In genomic region chrX:136192135-136192534, GRCh38 we compare ENCODE assay signal across 18 cellular contexts. TPM values are rescaled to one million over a fixed set of nuclear protein-coding genes. Genes with fewer than 3 reads are reported as not detected.
DNase-seq lines count a peak whose midpoint lies in the region; ATAC-seq and TF ChIP-seq lines count a peak whose summit lies in the region.
"Had no signal": no experiment of that assay in that cellular context is flagged by ENCODE, and none has a peak within 500 bp of the region (broad histone marks: within the 10 kb centered on the region; RNA-seq: fewer than 3 reads in every experiment).

No MANE protein-coding gene starts in this region.

- intact Hi-C loops in activated CD4-positive, alpha-beta T cell treated with anti-CD3 and anti-CD28 coated beads, Interleukin-2, amount 10 ng/mL, durations not matched to agents 24 days and 14 days (cut with micrococcal nuclease) = no loop called here
- intact Hi-C loops in activated CD4-positive, alpha-beta memory T cell treated with anti-CD3 and anti-CD28 coated beads for 36 hours (cut with micrococcal nuclease) = no loop called here
- intact Hi-C loops in esophagus squamous epithelium (cut with DNase I) = no loop called here

- peaks cover 5% of the 10 kb centered on the region for H3K9me3 Mint-ChIP-seq in activated CD4-positive, alpha-beta T cell treated with anti-CD3 and anti-CD28 coated beads, Interleukin-2, amount 10 ng/mL, durations not matched to agents 24 days and 14 days
- H3K9me3 Mint-ChIP-seq in activated CD4-positive, alpha-beta memory T cell treated with anti-CD3 and anti-CD28 coated beads for 36 hours = no peaks in the 10 kb centered on the region
- no peaks in the 10 kb centered on the region for H3K9me3 Mint-ChIP-seq in stimulated activated effector memory CD8-positive, alpha-beta T cell treated with anti-CD3 and anti-CD28 coated beads, Interleukin-12 subunit alpha, Interleukin-12 subunit beta, amount 100 ng/mL, for 72 hours

- H3K4me3 ChIP-seq in esophagus squamous epithelium = no peak overlapping the region
- H3K4me3 ChIP-seq: GM12878, HAP-1, SJCRH30 had no signal

- peaks cover 41% of the 10 kb centered on the region for H3K4me1 Mint-ChIP-seq in activated CD4-positive, alpha-beta T cell treated with anti-CD3 and anti-CD28 coated beads, Interleukin-2, amount 10 ng/mL, durations not matched to agents 24 days and 14 days
- H3K4me1 Mint-ChIP-seq in activated CD4-positive, alpha-beta memory T cell treated with anti-CD3 and anti-CD28 coated beads for 36 hours (ENCODE audit: low read depth) = peaks cover 43% of the 10 kb centered on the region
- H3K4me1 Mint-ChIP-seq in stimulated activated effector memory CD8-positive, alpha-beta T cell treated with anti-CD3 and anti-CD28 coated beads, Interleukin-12 subunit alpha, Interleukin-12 subunit beta, amount 100 ng/mL, for 72 hours = peaks cover 26% of the 10 kb centered on the region

- no peaks in the 10 kb centered on the region for H3K27me3 Mint-ChIP-seq in activated CD4-positive, alpha-beta T cell treated with anti-CD3 and anti-CD28 coated beads, Interleukin-2, amount 10 ng/mL, durations not matched to agents 24 days and 14 days
- no peaks in the 10 kb centered on the region for H3K27me3 Mint-ChIP-seq in activated CD4-positive, alpha-beta memory T cell treated with anti-CD3 and anti-CD28 coated beads for 36 hours
- H3K27me3 Mint-ChIP-seq: CD4-positive, CD25-positive, alpha-beta regulatory T cell had no signal

- CTCF ChIA-PET in activated CD4-positive, alpha-beta memory T cell treated with anti-CD3 and anti-CD28 coated beads for 36 hours (lab: Charles Lee) = interaction anchor here (1.4 kb wide), 1 partner anchor 164 kb away, joined by 4 read pairs; no protein-coding TSS in a partner anchor

- H3K27ac ChIP-seq in esophagus squamous epithelium = peak overlapping the region in 3 of 4 donors; percentile 49 to 77 (median 71)
- H3K27ac ChIP-seq: 22Rv1, neutrophil had no signal

- no peak for ATAC-seq in stimulated activated effector memory CD8-positive, alpha-beta T cell treated with anti-CD3 and anti-CD28 coated beads, Interleukin-12 subunit alpha, Interleukin-12 subunit beta, amount 100 ng/mL, for 72 hours
- ATAC-seq in GM21360 (IDR thresholded peaks at IDR 0.05; ENCODE audit: unreplicated experiment) = no peak
- ATAC-seq: GM12878 had no signal

- H3K9me3 ChIP-seq in esophagus squamous epithelium = no peaks in the 10 kb centered on the region
- H3K9me3 ChIP-seq: HAP-1, neutrophil, SJCRH30 had no signal

- peaks cover 0 to 45% (median 22%) of the 10 kb centered on the region in 3 donors for H3K4me1 ChIP-seq in esophagus squamous epithelium

- TF ChIP-seq POLR2A in esophagus squamous epithelium (IDR thresholded peaks at IDR 0.05) = no peak

- DNase-seq in activated CD4-positive, alpha-beta T cell treated with anti-CD3 and anti-CD28 coated beads, Interleukin-2, amount 10 ng/mL, durations not matched to agents 24 days and 14 days = no peak
- DNase-seq in activated CD4-positive, alpha-beta T cell treated with anti-CD3 and anti-CD28 coated beads, Interleukin-2, amount 50 U/mL, for 1 hour = no peak
- no peak for DNase-seq in activated CD4-positive, alpha-beta memory T cell treated with anti-CD3 and anti-CD28 coated beads for 36 hours
- no peak for DNase-seq in esophagus squamous epithelium (lab: John Stamatoyannopoulos, UW)
- no peak for DNase-seq in stimulated activated effector memory CD8-positive, alpha-beta T cell treated with anti-CD3 and anti-CD28 coated beads, Interleukin-12 subunit alpha, Interleukin-12 subunit beta, amount 100 ng/mL, for 72 hours (ENCODE audit: low spot score in 2 of 2)
- no peak for DNase-seq in HT-29 (ENCODE audit: low spot score)
- DNase-seq in NCI-H69 (lab: John Stamatoyannopoulos, UW) = no peak
- DNase-seq: activated CD4-positive, alpha-beta T cell treated with anti-CD3 and anti-CD28 coated beads, Interleukin-2, amount 50 U/mL, for 4 hours; activated naive CD4-positive, alpha-beta T cell; caudate nucleus; SJCRH30; small intestine had no signal

- peak overlapping the region; percentile 79 for H3K4me3 Mint-ChIP-seq in activated CD4-positive, alpha-beta T cell treated with anti-CD3 and anti-CD28 coated beads, Interleukin-2, amount 10 ng/mL, durations not matched to agents 24 days and 14 days
- no peak overlapping the region for H3K4me3 Mint-ChIP-seq in activated CD4-positive, alpha-beta memory T cell treated with anti-CD3 and anti-CD28 coated beads for 36 hours
- no peak overlapping the region for H3K4me3 Mint-ChIP-seq in stimulated activated effector memory CD8-positive, alpha-beta T cell treated with anti-CD3 and anti-CD28 coated beads, Interleukin-12 subunit alpha, Interleukin-12 subunit beta, amount 100 ng/mL, for 72 hours

- H3K36me3 ChIP-seq in esophagus squamous epithelium = no peaks in the 10 kb centered on the region
- H3K36me3 ChIP-seq: HAP-1, neutrophil, SJCRH30 had no signal

- POLR2A ChIA-PET in activated CD4-positive, alpha-beta memory T cell treated with anti-CD3 and anti-CD28 coated beads for 36 hours (lab: Charles Lee) = no interaction called here

- H3K36me3 Mint-ChIP-seq in activated CD4-positive, alpha-beta T cell treated with anti-CD3 and anti-CD28 coated beads, Interleukin-2, amount 10 ng/mL, durations not matched to agents 24 days and 14 days (ENCODE audit: low read depth) = peaks cover 8% of the 10 kb centered on the region
- H3K36me3 Mint-ChIP-seq in activated CD4-positive, alpha-beta memory T cell treated with anti-CD3 and anti-CD28 coated beads for 36 hours = no peaks in the 10 kb centered on the region
- H3K36me3 Mint-ChIP-seq in stimulated activated effector memory CD8-positive, alpha-beta T cell treated with anti-CD3 and anti-CD28 coated beads, Interleukin-12 subunit alpha, Interleukin-12 subunit beta, amount 100 ng/mL, for 72 hours = no peaks in the 10 kb centered on the region
- H3K36me3 Mint-ChIP-seq: CD4-positive, CD25-positive, alpha-beta regulatory T cell had no signal

- H3K27me3 ChIP-seq in esophagus squamous epithelium = no peaks in the 10 kb centered on the region
- H3K27me3 ChIP-seq: neutrophil, SJCRH30 had no signal

- 60 to 100% methylated on average over 1 to 2 of the region's 2 CpGs for WGBS in esophagus squamous epithelium, 2 donors

- peak overlapping the region; percentile 81 for H3K27ac Mint-ChIP-seq in activated CD4-positive, alpha-beta T cell treated with anti-CD3 and anti-CD28 coated beads, Interleukin-2, amount 10 ng/mL, durations not matched to agents 24 days and 14 days
- H3K27ac Mint-ChIP-seq in activated CD4-positive, alpha-beta memory T cell treated with anti-CD3 and anti-CD28 coated beads for 36 hours = peak overlapping the region; percentile 23
- peak overlapping the region; percentile 64 for H3K27ac Mint-ChIP-seq in stimulated activated effector memory CD8-positive, alpha-beta T cell treated with anti-CD3 and anti-CD28 coated beads, Interleukin-12 subunit alpha, Interleukin-12 subunit beta, amount 100 ng/mL, for 72 hours

- no peak for TF ChIP-seq CTCF in esophagus squamous epithelium (IDR thresholded peaks at IDR 0.05)

RNA-seq across cellular contexts. Expression of gene FHL1, which starts 44.8 kb away (rescaled TPM):
- total RNA-seq in activated CD4-positive, alpha-beta T cell treated with anti-CD3 and anti-CD28 coated beads, Interleukin-2, amount 10 ng/mL, durations not matched to agents 24 days and 14 days = 14.0 and 15.2 TPM in 2 replicates
- total RNA-seq in activated CD4-positive, alpha-beta memory T cell treated with anti-CD3 and anti-CD28 coated beads for 36 hours = 10 to 100 TPM; 33.9 to 37.5 TPM
- 100 to 1,000 TPM in 2 of 4 donors, 10 to 100 TPM in 2; 17.1 to 509 (median 70.4) TPM for total RNA-seq in esophagus squamous epithelium
- not detected in 2 replicates for total RNA-seq in HT-29 (2014; rRNA removed; shearing (Covaris generic))

RNA-seq across cellular contexts. Expression of gene MAP7D3, which starts 59.1 kb away (rescaled TPM):
- 24.5 and 26.7 TPM in 2 replicates for total RNA-seq in activated CD4-positive, alpha-beta T cell treated with anti-CD3 and anti-CD28 coated beads, Interleukin-2, amount 10 ng/mL, durations not matched to agents 24 days and 14 days
- total RNA-seq in activated CD4-positive, alpha-beta memory T cell treated with anti-CD3 and anti-CD28 coated beads for 36 hours = 10 to 100 TPM; 18.2 to 20.5 TPM
- total RNA-seq in esophagus squamous epithelium = 10 to 100 TPM in 1 of 4 donors, 1 to 10 TPM in 3; 1.3 to 11.8 (median 6.4) TPM
- 2.0 and 3.4 TPM in 2 replicates for total RNA-seq in HT-29 (2014; rRNA removed; shearing (Covaris generic))

Comparison
In these comparisons a context has a peak if more than half of its experiments do, and no peak if none do; other contexts are left out.
1. H3K27ac Mint-ChIP-seq: peak in every context shown above with its lines; median percentile 81 in activated CD4-positive, alpha-beta T cell treated with anti-CD3 and anti-CD28 coated beads, Interleukin-2, amount 10 ng/mL, durations not matched to agents 24 days and 14 days; 64 in stimulated activated effector memory CD8-positive, alpha-beta T cell treated with anti-CD3 and anti-CD28 coated beads, Interleukin-12 subunit alpha, Interleukin-12 subunit beta, amount 100 ng/mL, for 72 hours; 23 in activated CD4-positive, alpha-beta memory T cell treated with anti-CD3 and anti-CD28 coated beads for 36 hours.
2. RNA of gene FHL1, which starts 44.8 kb away (total RNA-seq): 17.1 to 509 TPM in esophagus squamous epithelium, 33.9 to 37.5 TPM in activated CD4-positive, alpha-beta memory T cell treated with anti-CD3 and anti-CD28 coated beads for 36 hours and 14.0 to 15.2 TPM in activated CD4-positive, alpha-beta T cell treated with anti-CD3 and anti-CD28 coated beads, Interleukin-2, amount 10 ng/mL, durations not matched to agents 24 days and 14 days; not detected in HT-29; every median in the first group is over 10 times any median in the second.